In the genomic region with DNA sequence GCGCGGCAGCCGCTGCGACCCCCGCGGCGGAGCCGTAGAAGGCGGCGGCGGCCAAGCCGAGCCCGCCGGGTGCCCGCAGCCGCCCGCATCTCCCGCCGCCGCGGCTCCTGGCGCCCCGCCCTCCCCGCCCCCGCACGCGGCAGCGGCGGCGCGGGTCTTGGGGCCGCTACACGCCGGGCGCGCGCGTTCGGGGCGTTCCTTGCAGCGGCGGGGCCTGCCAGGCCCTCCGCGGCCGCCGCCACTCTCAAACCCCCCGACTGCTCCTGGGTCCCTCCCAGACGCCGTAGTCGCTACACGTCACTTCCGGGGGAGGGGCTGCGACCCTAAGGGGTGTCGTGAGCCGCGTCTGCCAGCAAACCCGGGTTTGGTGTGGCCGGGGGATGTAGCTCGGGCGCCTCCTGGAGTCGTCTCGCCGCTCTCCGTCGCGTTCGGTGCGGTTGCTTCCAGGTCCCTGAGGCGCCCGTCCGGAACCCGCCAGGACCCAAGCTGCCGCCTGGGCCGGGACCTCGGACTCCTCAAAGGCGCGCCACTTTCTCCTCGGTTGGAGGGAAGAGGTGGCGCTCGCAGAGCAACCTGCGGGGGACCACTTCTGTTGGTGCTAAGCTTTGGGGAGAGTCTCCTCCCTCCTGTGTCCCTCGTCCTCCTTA, we compare ENCODE assay signal across 8 cellular contexts. TPM values are rescaled to one million over a fixed set of nuclear protein-coding genes. Genes with fewer than 3 reads are reported as not detected.
A peak's percentile ranks its signal among the peaks of the same experiment; 100 is the strongest.
DNase-seq lines count a peak whose midpoint lies in the region; TF ChIP-seq lines count a peak whose summit lies in the region.

A gene with protein sequence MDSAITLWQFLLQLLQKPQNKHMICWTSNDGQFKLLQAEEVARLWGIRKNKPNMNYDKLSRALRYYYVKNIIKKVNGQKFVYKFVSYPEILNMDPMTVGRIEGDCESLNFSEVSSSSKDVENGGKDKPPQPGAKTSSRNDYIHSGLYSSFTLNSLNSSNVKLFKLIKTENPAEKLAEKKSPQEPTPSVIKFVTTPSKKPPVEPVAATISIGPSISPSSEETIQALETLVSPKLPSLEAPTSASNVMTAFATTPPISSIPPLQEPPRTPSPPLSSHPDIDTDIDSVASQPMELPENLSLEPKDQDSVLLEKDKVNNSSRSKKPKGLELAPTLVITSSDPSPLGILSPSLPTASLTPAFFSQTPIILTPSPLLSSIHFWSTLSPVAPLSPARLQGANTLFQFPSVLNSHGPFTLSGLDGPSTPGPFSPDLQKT (minus strand): TSS at position 285 of the 647 bp plus-strand sequence. CDS start 8,129 bp downstream, outside the sequence.

- peak within 1 kb of the TSS; percentile 95 for H3K27ac Mint-ChIP-seq in neural progenitor cell

- H3K27me3 ChIP-seq in HAP-1 (ENCODE audit: low read depth) = no peaks in the 10 kb centered on the region
- peaks cover 13% of the 10 kb centered on the region for H3K27me3 ChIP-seq in MM.1S (replicated peaks; ENCODE audit: insufficient read depth, low read length)
- no peaks in the 10 kb centered on the region for H3K27me3 ChIP-seq in neural progenitor cell

- H3K4me3 Mint-ChIP-seq in neural progenitor cell = peak within 1 kb of the TSS; percentile 97

- H3K4me3 ChIP-seq in HAP-1 (peak within 1 kb of the TSS; percentile 59), MM.1S (ENCODE audit: low read length) (peak within 1 kb of the TSS; percentile 70), foreskin fibroblast (ENCODE audit: low read depth in 1 of 2, low read length in 2 of 2) (peak within 1 kb of the TSS; percentile 65 to 94), neural progenitor cell (peak within 1 kb of the TSS; percentile 66)

- H3F3A ChIP-seq in MM.1S (ENCODE audit: insufficient read depth, low read length) = peaks cover 18% of the 10 kb centered on the region
- H3F3A ChIP-seq in neural progenitor cell (ENCODE audit: low read depth) = peaks cover 45% of the 10 kb centered on the region

- H3K4me2 ChIP-seq in MM.1S (ENCODE audit: low read depth, low read length) = peak within 1 kb of the TSS; percentile 90
- H3K4me2 ChIP-seq in neural progenitor cell = peak within 1 kb of the TSS; percentile 91

- H2AFZ ChIP-seq in MM.1S (ENCODE audit: low read length) = peak within 1 kb of the TSS; percentile 92
- H2AFZ ChIP-seq in neural progenitor cell (replicated peaks) = peak within 1 kb of the TSS; percentile 93

- no peaks in the 10 kb centered on the region for H3K9me2 ChIP-seq in MM.1S (replicated peaks; ENCODE audit: insufficient read depth, low read length)

- H3K79me2 ChIP-seq in MM.1S (ENCODE audit: low read length) (peaks cover 40% of the 10 kb centered on the region), neural progenitor cell (ENCODE audit: low read depth) (peaks cover 41% of the 10 kb centered on the region)

- no peaks in the 10 kb centered on the region; the same call in 1 of the 2 replicates for H3K36me3 ChIP-seq in HAP-1 (replicated peaks)
- H3K36me3 ChIP-seq in MM.1S (replicated peaks; ENCODE audit: insufficient read depth, low read length) = no peaks in the 10 kb centered on the region
- no peaks in the 10 kb centered on the region for H3K36me3 ChIP-seq in neural progenitor cell

- H3K4me1 ChIP-seq in HAP-1 (peaks cover 7% of the 10 kb centered on the region), MM.1S (ENCODE audit: low read length) (peaks cover 20% of the 10 kb centered on the region), neural progenitor cell (peaks cover 9% of the 10 kb centered on the region)

- peak; percentile 80 for TF ChIP-seq CTCF in MM.1S (IDR thresholded peaks at IDR 0.05; ENCODE audit: low read length)
- peak; percentile 65 for TF ChIP-seq CTCF in foreskin fibroblast (IDR thresholded peaks at IDR 0.05; ENCODE audit: low read depth, low read length)
- peak; percentile 69 for TF ChIP-seq CTCF in neural progenitor cell (IDR thresholded peaks at IDR 0.05)

- H3K9me3 Mint-ChIP-seq in neural progenitor cell = no peaks in the 10 kb centered on the region

- H3K9ac ChIP-seq in MM.1S (ENCODE audit: low read length) (peak within 1 kb of the TSS; percentile 76), neural progenitor cell (peak within 1 kb of the TSS; percentile 74)

- H3K9me3 ChIP-seq in HAP-1 (no peaks in the 10 kb centered on the region), MM.1S (replicated peaks; ENCODE audit: insufficient read depth, low read length) (no peaks in the 10 kb centered on the region), neural progenitor cell (ENCODE audit: low read depth) (no peaks in the 10 kb centered on the region)

- H3K27me3 Mint-ChIP-seq in neural progenitor cell (ENCODE audit: insufficient read depth, low read depth) = no peaks in the 10 kb centered on the region

- peaks cover 2% of the 10 kb centered on the region for H3K36me3 Mint-ChIP-seq in neural progenitor cell

- DNase-seq in GDM1 (lab: John Stamatoyannopoulos, UW) = peak; percentile 98
- peak; percentile 89 to 99 for DNase-seq in HAP-1 (ENCODE audit: low spot score in 2 of 2)
- peak; percentile 100 for DNase-seq in MM.1S
- DNase-seq in SIG-M5 (lab: John Stamatoyannopoulos, UW) = peak; percentile 85
- DNase-seq in activated gamma-delta T cell treated with Interleukin-2 at 50 U/mL for 16 hours = peak; percentile 100
- DNase-seq in foreskin fibroblast = peak; percentile 97 to 99
- peak; percentile 100 for DNase-seq in neural progenitor cell (ENCODE audit: low spot score)
- DNase-seq in stromal cell of bone marrow (ENCODE audit: low read depth) = peak; percentile 96

- H3K4me1 Mint-ChIP-seq in neural progenitor cell = peaks cover 30% of the 10 kb centered on the region

- in situ Hi-C loops in HAP-1 (cut with MboI; ENCODE audit: low sequenced_read_pairs) = no loop called here

- H3K27ac ChIP-seq in MM.1S (ENCODE audit: low read length) (peak within 1 kb of the TSS; percentile 81), neural progenitor cell (peak within 1 kb of the TSS; percentile 99)

- H4K20me1 ChIP-seq in MM.1S (ENCODE audit: insufficient read depth, low read length) (peaks cover 12% of the 10 kb centered on the region), neural progenitor cell (ENCODE audit: low read depth) (peaks cover 38% of the 10 kb centered on the region)

RNA-seq across cellular contexts. Expression of the gene that starts here (rescaled TPM):
- 24.9 and 36.6 TPM in 2 replicates for total RNA-seq in neural progenitor cell (ENCODE audit: low replicate concordance)

Comparison
In these comparisons a context has a peak if more than half of its experiments do, and no peak if none do; other contexts are left out.
1. Peak in every context shown above with its lines: DNase-seq, H3K4me3 ChIP-seq and H3K27ac ChIP-seq.